8 cellular contexts compared by ENCODE assay signal in the genomic region with DNA sequence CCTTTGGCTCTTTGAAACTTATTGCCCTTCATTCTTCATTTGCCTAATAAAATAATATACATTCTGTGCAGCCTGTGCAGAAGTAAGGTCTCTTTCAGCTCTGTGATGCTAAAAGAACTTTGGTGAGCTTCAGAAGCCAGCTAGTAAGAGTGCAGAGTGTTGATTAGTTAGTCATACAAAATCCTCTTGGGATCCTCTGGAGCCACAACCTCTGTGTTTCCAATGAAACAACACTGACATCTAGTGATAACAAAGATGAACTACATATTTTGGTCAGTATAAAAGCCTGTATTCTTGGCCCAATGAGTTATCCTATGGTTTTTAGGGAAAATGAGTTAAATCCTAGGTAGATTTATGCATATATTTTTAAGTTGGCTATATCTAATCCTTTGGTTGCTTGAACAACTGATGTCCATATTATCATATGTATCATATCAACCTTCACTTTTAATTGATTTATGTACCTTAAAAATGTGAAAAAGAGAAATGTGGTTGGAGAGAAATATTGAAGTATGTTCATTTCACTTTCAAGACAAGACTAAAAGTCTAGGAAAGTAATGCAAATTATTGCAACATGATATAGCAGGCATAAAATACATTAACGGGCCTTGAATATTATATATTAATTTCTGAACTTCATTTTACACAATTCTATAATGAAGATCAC.
A peak's percentile ranks its signal among the peaks of the same experiment; 100 is the strongest.
DNase-seq lines count a peak whose midpoint lies in the region; ATAC-seq and TF ChIP-seq lines count a peak whose summit lies in the region.

No MANE protein-coding gene starts in this region.

- TF ChIP-seq CTCF in astrocyte of the spinal cord (IDR thresholded peaks at IDR 0.05; ENCODE audit: low read depth, low read length) (peak; percentile 51), thoracic aorta (IDR thresholded peaks at IDR 0.05) (peak; percentile 54)

- H3K4me3 ChIP-seq in astrocyte of the spinal cord (ENCODE audit: low read depth, low read length) (no peak overlapping the region), thoracic aorta (no peak overlapping the region)

- no peak overlapping the region for H3K27ac ChIP-seq in thoracic aorta

- peak; percentile 77 for DNase-seq in COLO829 (ENCODE audit: low spot score)
- DNase-seq in NCI-H2196 (lab: John Stamatoyannopoulos, UW; ENCODE audit: unreplicated experiment) = peak; percentile 34
- peak; percentile 66 for DNase-seq in astrocyte of the spinal cord (ENCODE audit: low read depth, low spot score)
- peak; percentile 38 for DNase-seq in iPS DF 4.7 (ENCODE audit: extremely low read depth, low spot score)
- DNase-seq in thoracic aorta (ENCODE audit: low spot score) = no peak
- no peak for DNase-seq in effector CD4-positive, alpha-beta T cell

- no peaks in the 10 kb centered on the region for H3K4me1 ChIP-seq in thoracic aorta (ENCODE audit: control insufficient read depth in 1 of 2, low read depth in 2 of 2)

- ATAC-seq in GM18907 (IDR thresholded peaks at IDR 0.05; ENCODE audit: unreplicated experiment) = peak; percentile 86
- ATAC-seq in HG03159 (IDR thresholded peaks at IDR 0.05; ENCODE audit: unreplicated experiment) = peak; percentile 81
- ATAC-seq in thoracic aorta (ENCODE audit: insufficient number of reproducible peaks, low FRiP score, low read depth) = peak; percentile 76

- H3K9me3 ChIP-seq in thoracic aorta = no peaks in the 10 kb centered on the region

- H3K36me3 ChIP-seq in thoracic aorta = no peaks in the 10 kb centered on the region

- in situ Hi-C loops in astrocyte of the spinal cord (cut with HindIII; ENCODE audit: low sequenced_read_pairs) = no loop called here

- no peaks in the 10 kb centered on the region for H3K27me3 ChIP-seq in thoracic aorta (replicated peaks; ENCODE audit: insufficient read depth)

Comparison
In these comparisons a context has a peak if more than half of its experiments do, and no peak if none do; other contexts are left out.
1. DNase-seq: peak in COLO829 (single experiment), NCI-H2196 (single experiment), astrocyte of the spinal cord (single experiment) and iPS DF 4.7 (single experiment); none in thoracic aorta (single experiment) and effector CD4-positive, alpha-beta T cell (single experiment).
2. Peak in every context shown above with its lines, with median percentiles within 50 percentile points of each other: ATAC-seq.